8 cellular contexts compared by ENCODE assay signal in genomic region chr19:8389891-8390616, GRCh38. TPM values are rescaled to one million over a fixed set of nuclear protein-coding genes. Genes with fewer than 3 reads are reported as not detected.
DNase-seq lines count a peak whose midpoint lies in the region; FAIRE-seq and TF ChIP-seq lines count a peak whose summit lies in the region.

Gene RAB11B, plus strand, starts transcription at chr19:8390360. Its CDS starts 57 bp downstream, at chr19:8390417.

- FAIRE-seq in frontal cortex (lab: Jason Lieb, UNC), result peak; percentile 98

- peak within 1 kb of the TSS; percentile 80 for H2BK12ac ChIP-seq in neuronal stem cell (ENCODE audit: low read length)

- H3K27me3 ChIP-seq in neuronal stem cell (ENCODE audit: control insufficient read depth in 3 of 3, insufficient read depth in 3 of 3, low read depth in 1 of 3, low read length in 3 of 3), result no peaks in the 10 kb centered on the region

- H3K4me1 Mint-ChIP-seq in HFFc6 (ENCODE audit: low read depth), result peaks cover 23% of the 10 kb centered on the region
- peaks cover 32% of the 10 kb centered on the region for H3K4me1 Mint-ChIP-seq in activated naive CD4-positive, alpha-beta T cell treated with anti-CD3 and anti-CD28 coated beads, Interleukin-2, amount 10 ng/mL, durations not matched to agents 7 days and 5 days

- H3K4me2 ChIP-seq in neuronal stem cell (ENCODE audit: insufficient read depth, low read length, poor library complexity, severe bottlenecking), result peak within 1 kb of the TSS; percentile 68

- H3K18ac ChIP-seq in neuronal stem cell (ENCODE audit: low read length), result peak within 1 kb of the TSS; percentile 100

- peak within 1 kb of the TSS; percentile 92 for H3K4me3 Mint-ChIP-seq in HFFc6
- peak within 1 kb of the TSS; percentile 93 for H3K4me3 Mint-ChIP-seq in activated naive CD4-positive, alpha-beta T cell treated with anti-CD3 and anti-CD28 coated beads, Interleukin-2, amount 10 ng/mL, durations not matched to agents 7 days and 5 days

- peak; percentile 82 for TF ChIP-seq POLR2A in NB4 (IDR thresholded peaks at IDR 0.05; ENCODE audit: extremely low read depth, insufficient read length)

- H3K4me3 ChIP-seq in NB4 (ENCODE audit: low read depth, low read length) (peak within 1 kb of the TSS; percentile 70), SK-N-MC (peak within 1 kb of the TSS; percentile 95), neuronal stem cell (ENCODE audit: low read length in 2 of 2) (peak within 1 kb of the TSS; percentile 71 to 97)

- H3K23ac ChIP-seq in neuronal stem cell (ENCODE audit: low read depth, low read length, poor library complexity), result peak within 1 kb of the TSS; percentile 97

- peak within 1 kb of the TSS; percentile 99 for H4K8ac ChIP-seq in neuronal stem cell (ENCODE audit: low read depth, low read length)

- H2BK15ac ChIP-seq in neuronal stem cell (ENCODE audit: low read length), result peak within 1 kb of the TSS; percentile 67

- H2AK5ac ChIP-seq in neuronal stem cell (ENCODE audit: low read depth, low read length), result peak within 1 kb of the TSS; percentile 99

- H3K14ac ChIP-seq in neuronal stem cell (ENCODE audit: low read length), result peak within 1 kb of the TSS; percentile 100

- no CpG with 5 or more reads among the region's 70 CpGs for WGBS in neuronal stem cell (ENCODE audit: extremely low coverage in 2 of 2, insufficient read length in 2 of 2, insufficient replicate concordance in 1 of 2), 2 donors

- peak within 1 kb of the TSS; percentile 93 for H3K27ac Mint-ChIP-seq in HFFc6
- H3K27ac Mint-ChIP-seq in activated naive CD4-positive, alpha-beta T cell treated with anti-CD3 and anti-CD28 coated beads, Interleukin-2, amount 10 ng/mL, durations not matched to agents 7 days and 5 days, result peak within 1 kb of the TSS; percentile 99

- H3K36me3 Mint-ChIP-seq in HFFc6 (ENCODE audit: low read depth), result peaks cover 16% of the 10 kb centered on the region
- peaks cover 9% of the 10 kb centered on the region for H3K36me3 Mint-ChIP-seq in activated naive CD4-positive, alpha-beta T cell treated with anti-CD3 and anti-CD28 coated beads, Interleukin-2, amount 10 ng/mL, durations not matched to agents 7 days and 5 days

- peak within 1 kb of the TSS; percentile 100 for H3K4ac ChIP-seq in neuronal stem cell (ENCODE audit: low read length)

- H2BK5ac ChIP-seq in neuronal stem cell (ENCODE audit: low read length), result peak within 1 kb of the TSS; percentile 68

- H3K27me3 Mint-ChIP-seq in HFFc6 (ENCODE audit: insufficient read depth), result no peaks in the 10 kb centered on the region; the same call in 1 of the 2 replicates
- H3K27me3 Mint-ChIP-seq in activated naive CD4-positive, alpha-beta T cell treated with anti-CD3 and anti-CD28 coated beads, Interleukin-2, amount 10 ng/mL, durations not matched to agents 7 days and 5 days, result no peaks in the 10 kb centered on the region

- peaks cover 7% of the 10 kb centered on the region; the same call in 1 of the 2 replicates for H3K9me3 Mint-ChIP-seq in HFFc6
- peaks cover 4% of the 10 kb centered on the region for H3K9me3 Mint-ChIP-seq in activated naive CD4-positive, alpha-beta T cell treated with anti-CD3 and anti-CD28 coated beads, Interleukin-2, amount 10 ng/mL, durations not matched to agents 7 days and 5 days

- H3K27ac ChIP-seq in SK-N-MC, result peak within 1 kb of the TSS; percentile 100
- H3K27ac ChIP-seq in neuronal stem cell (replicated peaks; ENCODE audit: low read length), result peak within 1 kb of the TSS; percentile 99

- H3K9ac ChIP-seq in SK-N-MC (ENCODE audit: insufficient read length), result peak within 1 kb of the TSS; percentile 100
- peak within 1 kb of the TSS; percentile 100 for H3K9ac ChIP-seq in neuronal stem cell (ENCODE audit: low read depth, low read length, poor library complexity)

- H3K4me1 ChIP-seq in neuronal stem cell (ENCODE audit: control insufficient read depth in 2 of 2, insufficient read depth in 1 of 2, low read depth in 1 of 2, low read length in 2 of 2), result peaks cover 5 to 9% of the 10 kb centered on the region in 2 donors

- no peak for TF ChIP-seq CTCF in HFFc6 (IDR thresholded peaks at IDR 0.05)
- TF ChIP-seq CTCF in NB4 (IDR thresholded peaks at IDR 0.05; ENCODE audit: low read depth, low read length), result no peak
- TF ChIP-seq CTCF in subcutaneous adipose tissue (IDR thresholded peaks at IDR 0.05; ENCODE audit: low read depth), result no peak

- H3K9me3 ChIP-seq in SK-N-MC (ENCODE audit: low read depth, low read length) (no peaks in the 10 kb centered on the region), neuronal stem cell (replicated peaks in 1 of 2; ENCODE audit: control insufficient read depth in 2 of 2, insufficient read depth in 1 of 2, low read depth in 1 of 2, low read length in 2 of 2) (no peaks in the 10 kb centered on the region)

- peak within 1 kb of the TSS; percentile 100 for H4K91ac ChIP-seq in neuronal stem cell (ENCODE audit: low read depth, low read length, poor library complexity)

- H3K36me3 ChIP-seq in SK-N-MC (ENCODE audit: insufficient read depth, low read length), result no peaks in the 10 kb centered on the region
- H3K36me3 ChIP-seq in neuronal stem cell (replicated peaks in 1 of 2; ENCODE audit: control insufficient read depth in 2 of 2, insufficient read depth in 2 of 2, low read length in 2 of 2), result peaks cover 0 to 20% of the 10 kb centered on the region in 2 donors

- CTCF ChIA-PET in activated naive CD4-positive, alpha-beta T cell treated with anti-CD3 and anti-CD28 coated beads, Interleukin-2, amount 10 ng/mL, durations not matched to agents 7 days and 5 days (lab: Charles Lee), result interaction anchor here (1.1 to 2.2 kb wide), 2 partner anchors 36 to 42 kb away, joined by 3 to 10 read pairs; no protein-coding TSS in a partner anchor

- H3K79me1 ChIP-seq in neuronal stem cell (ENCODE audit: low read depth, low read length), result peaks cover 11% of the 10 kb centered on the region

- H2AFZ ChIP-seq in neuronal stem cell (ENCODE audit: low read length), result peak within 1 kb of the TSS; percentile 86

- DNase-seq in GM04503 (ENCODE audit: low read depth) (peak; percentile 99), HFFc6 (peak; percentile 100), NB4 (ENCODE audit: low read depth) (no peak), SK-N-MC (ENCODE audit: low read depth, low spot score) (peak; percentile 98), frontal cortex (ENCODE audit: low spot score in 2 of 2) (peak; percentile 94 to 96), neuronal stem cell (ENCODE audit: low spot score) (peak; percentile 100)
- DNase-seq in activated naive CD4-positive, alpha-beta T cell treated with anti-CD3 and anti-CD28 coated beads, Interleukin-2, amount 10 ng/mL, durations not matched to agents 7 days and 5 days, result peak; percentile 99

- H2BK120ac ChIP-seq in neuronal stem cell (ENCODE audit: low read depth, low read length), result peak within 1 kb of the TSS; percentile 99

RNA-seq across cellular contexts. Expression of gene RAB11B, which starts in this region (rescaled TPM):
- total RNA-seq in HFFc6 (2021; fragmentation: NEBNext Ultra II Directional; extraction: Animal tissue kit (Norgen Biotek cat#: 25700)), result 100 to 1,000 TPM in 1 of 6 experiments, 10 to 100 TPM in 5; 82.5 to 107 (median 92.4) TPM
- 90.5 TPM for total RNA-seq in frontal cortex
- 104 TPM for polyA plus RNA-seq in neuronal stem cell (2013, experiment 1 of 2)
- polyA plus RNA-seq in neuronal stem cell (2013, experiment 2 of 2), result 102 TPM
- total RNA-seq in subcutaneous adipose tissue, result 10 to 100 TPM; 29.4 to 95.3 (median 40.7) TPM
